Comparison of ENCODE assay signal across 1 cellular context in genomic region chr14:31060253-31060875, GRCh38.
TF ChIP-seq lines count a peak whose summit lies in the region.

No MANE protein-coding gene starts in this region.

TF ChIP-seq in WTC11, 78 proteins besides CTCF, POLR2A, EP300 and RAD21:
- TF ChIP-seq PRDM15 (CRISPR knock-in tag; IDR thresholded peaks at IDR 0.05) (no peak), RORB (CRISPR knock-in tag; IDR thresholded peaks at IDR 0.05) (no peak), NR1H2 (CRISPR knock-in tag; IDR thresholded peaks at IDR 0.05) (no peak), USF1 (CRISPR knock-in tag; IDR thresholded peaks at IDR 0.05) (no peak), NFATC4 (CRISPR knock-in tag; IDR thresholded peaks at IDR 0.05) (no peak), SMAD4 (CRISPR knock-in tag; IDR thresholded peaks at IDR 0.05) (no peak), ARID4B (CRISPR knock-in tag; IDR thresholded peaks at IDR 0.05; ENCODE audit: borderline replicate concordance) (no peak), FOXK1 (CRISPR knock-in tag; IDR thresholded peaks at IDR 0.05) (no peak), GTF2I (CRISPR knock-in tag; conservative IDR thresholded peaks at IDR 0.05) (no peak), KAT7 (CRISPR knock-in tag; IDR thresholded peaks at IDR 0.05; ENCODE audit: borderline replicate concordance) (no peak), ZNF396 (CRISPR knock-in tag; IDR thresholded peaks at IDR 0.05; ENCODE audit: borderline replicate concordance) (no peak), TP53 (CRISPR knock-in tag; IDR thresholded peaks at IDR 0.05) (no peak), ZNF425 (CRISPR knock-in tag; conservative IDR thresholded peaks at IDR 0.05) (no peak), ESRRA (CRISPR knock-in tag; IDR thresholded peaks at IDR 0.05; ENCODE audit: borderline replicate concordance) (no peak), ZNF532 (CRISPR knock-in tag; IDR thresholded peaks at IDR 0.05; ENCODE audit: borderline replicate concordance) (no peak), FOXJ3 (CRISPR knock-in tag; IDR thresholded peaks at IDR 0.05; ENCODE audit: borderline replicate concordance) (no peak), ZNF317 (CRISPR knock-in tag; IDR thresholded peaks at IDR 0.05; ENCODE audit: borderline replicate concordance, low read depth) (no peak), ZNF416 (CRISPR knock-in tag; IDR thresholded peaks at IDR 0.05) (no peak), ZNF281 (CRISPR knock-in tag; IDR thresholded peaks at IDR 0.05) (no peak)
TF ChIP-seq in WTC11: peak in this region for 0.
